Comparison of ENCODE assay signal across 8 cellular contexts in genomic region chr17:80761421-80761871, GRCh38.
A peak's percentile ranks its signal among the peaks of the same experiment; 100 is the strongest.
DNase-seq lines count a peak whose midpoint lies in the region; ATAC-seq and TF ChIP-seq lines count a peak whose summit lies in the region.

No MANE protein-coding gene starts in this region.

- H3K27ac ChIP-seq in CD8-positive, alpha-beta T cell (ENCODE audit: low read depth, low read length) = no peak overlapping the region
- no peak overlapping the region for H3K27ac ChIP-seq in upper lobe of left lung

- H3K27me3 ChIP-seq in CD8-positive, alpha-beta T cell (ENCODE audit: insufficient read depth, low read length) = no peaks in the 10 kb centered on the region
- H3K27me3 ChIP-seq in upper lobe of left lung = no peaks in the 10 kb centered on the region

- H3K4me1 Mint-ChIP-seq in CD8-positive, alpha-beta T cell (ENCODE audit: low read depth) = peaks cover 72% of the 10 kb centered on the region
- peaks cover 43 to 46% of the 10 kb centered on the region in 2 donors for H3K4me1 Mint-ChIP-seq in natural killer cell

- H3K4me1 ChIP-seq in CD8-positive, alpha-beta T cell (ENCODE audit: insufficient read depth, low read length) = peaks cover 69% of the 10 kb centered on the region
- H3K4me1 ChIP-seq in upper lobe of left lung = peaks cover 8 to 17% (median 16%) of the 10 kb centered on the region in 4 donors

- intact Hi-C loops in CD8-positive, alpha-beta T cell (cut with DNase I, micrococcal nuclease) = loop anchor here (2.0 to 10.0 kb wide), 5 partner anchors 13 to 133 kb away; no protein-coding TSS in a partner anchor
- intact Hi-C loops in natural killer cell (cut with micrococcal nuclease) = no loop called here

- POLR2A ChIA-PET in CD8-positive, alpha-beta T cell (lab: Charles Lee) = interaction anchor here (1.1 to 1.6 kb wide), 2 partner anchors 20 to 28 kb away, joined by 3 read pairs; no protein-coding TSS in a partner anchor
- POLR2A ChIA-PET in GM10248 (lab: Yijun Ruan, JAX) = no interaction called here

- no peaks in the 10 kb centered on the region for H3K27me3 Mint-ChIP-seq in CD8-positive, alpha-beta T cell (ENCODE audit: low read depth)
- H3K27me3 Mint-ChIP-seq in natural killer cell (ENCODE audit: low read depth in 2 of 2) = no peaks in the 10 kb centered on the region

- CTCF ChIA-PET in CD8-positive, alpha-beta T cell (lab: Charles Lee) = interaction anchor here (1.1 to 1.3 kb wide), 2 partner anchors 13 to 31 kb away, joined by 3 to 4 read pairs; no protein-coding TSS in a partner anchor
- CTCF ChIA-PET in GM10248 (lab: Yijun Ruan, JAX) = interaction anchor here (0.8 to 2.3 kb wide), 2 partner anchors 14 to 19 kb away, joined by 3 to 9 read pairs; no protein-coding TSS in a partner anchor

- 52 to 66% methylated on average over 15 of the region's 15 CpGs for WGBS in upper lobe of left lung, 2 donors

- H3K36me3 Mint-ChIP-seq in CD8-positive, alpha-beta T cell = peaks cover 17% of the 10 kb centered on the region
- no peaks in the 10 kb centered on the region for H3K36me3 Mint-ChIP-seq in natural killer cell

- TF ChIP-seq EP300 in upper lobe of left lung (IDR thresholded peaks at IDR 0.05) = no peak

- H3K9me3 ChIP-seq in CD8-positive, alpha-beta T cell (ENCODE audit: low read length) = no peaks in the 10 kb centered on the region
- H3K9me3 ChIP-seq in upper lobe of left lung = no peaks in the 10 kb centered on the region

- peak overlapping the region; percentile 74 for H3K4me3 Mint-ChIP-seq in CD8-positive, alpha-beta T cell
- H3K4me3 Mint-ChIP-seq in natural killer cell = peak overlapping the region; percentile 63

- H3K36me3 ChIP-seq in CD8-positive, alpha-beta T cell (ENCODE audit: insufficient read depth, low read length) = no peaks in the 10 kb centered on the region
- no peaks in the 10 kb centered on the region for H3K36me3 ChIP-seq in upper lobe of left lung

- peak in 5 of 7 experiments; percentile 31 to 77 (median 65) for DNase-seq in CD8-positive, alpha-beta T cell
- peak; percentile 94 for DNase-seq in RPMI7951 (ENCODE audit: low read depth)
- peak; percentile 46 for DNase-seq in activated gamma-delta T cell treated with Interleukin-2 at 50 U/mL for 16 hours
- DNase-seq in natural killer cell = no peak
- DNase-seq in upper lobe of left lung = no peak
- no peak for DNase-seq in GM10248 (ENCODE audit: extremely low spot score)

- peak overlapping the region; percentile 95 for H3K27ac Mint-ChIP-seq in CD8-positive, alpha-beta T cell
- H3K27ac Mint-ChIP-seq in natural killer cell = peak overlapping the region; percentile 68 to 72

- no peaks in the 10 kb centered on the region for H3K9me3 Mint-ChIP-seq in CD8-positive, alpha-beta T cell
- no peaks in the 10 kb centered on the region for H3K9me3 Mint-ChIP-seq in natural killer cell

- ATAC-seq in CD8-positive, alpha-beta T cell = peak; percentile 64
- ATAC-seq in natural killer cell (peak in 2 of 3 donors; percentile 34 to 54), HG02852 (IDR thresholded peaks at IDR 0.05; ENCODE audit: unreplicated experiment) (no peak), upper lobe of left lung (ENCODE audit: low FRiP score in 2 of 2) (no peak), GM21423 (IDR thresholded peaks at IDR 0.05; ENCODE audit: unreplicated experiment) (no peak)

- no peak overlapping the region for H3K4me3 ChIP-seq in CD8-positive, alpha-beta T cell (ENCODE audit: low read depth, low read length)
- no peak overlapping the region for H3K4me3 ChIP-seq in upper lobe of left lung

- TF ChIP-seq POLR2A in upper lobe of left lung (IDR thresholded peaks at IDR 0.05) = no peak

- TF ChIP-seq CTCF in CD8-positive, alpha-beta T cell (IDR thresholded peaks at IDR 0.05) = no peak
- TF ChIP-seq CTCF in natural killer cell (IDR thresholded peaks at IDR 0.05) (no peak), upper lobe of left lung (IDR thresholded peaks at IDR 0.05) (no peak), GM10248 (IDR thresholded peaks at IDR 0.05; ENCODE audit: control extremely low read depth, extremely low read depth, low read depth, missing control alignments) (no peak)

Comparison
In these comparisons a context has a peak if more than half of its experiments do, and no peak if none do; other contexts are left out.
1. ATAC-seq: peak in CD8-positive, alpha-beta T cell (single experiment) and natural killer cell (2 of 3); none in HG02852 (single experiment), upper lobe of left lung (0 of 2) and GM21423 (single experiment).
2. DNase-seq: peak in CD8-positive, alpha-beta T cell (5 of 7), RPMI7951 (single experiment) and activated gamma-delta T cell treated with Interleukin-2 at 50 U/mL for 16 hours (single experiment); none in natural killer cell (single experiment), upper lobe of left lung (0 of 2) and GM10248 (single experiment).